8 cellular contexts compared by ENCODE assay signal in genomic region chr19:12939292-12939606, GRCh38. TPM values are rescaled to one million over a fixed set of nuclear protein-coding genes. Genes with fewer than 3 reads are reported as not detected.
A peak's percentile ranks its signal among the peaks of the same experiment; 100 is the strongest.
DNase-seq lines count a peak whose midpoint lies in the region; ATAC-seq, FAIRE-seq and TF ChIP-seq lines count a peak whose summit lies in the region.

No MANE protein-coding gene starts in this region.

- no peaks in the 10 kb centered on the region for H3K9me1 ChIP-seq in endothelial cell of umbilical vein (replicated peaks; ENCODE audit: control insufficient read depth, extremely low read depth, insufficient read depth, low read length)

- H3K36me3 Mint-ChIP-seq in WTC11: peaks cover 58% of the 10 kb centered on the region
- peaks cover 5 to 55% (median 16%) of the 10 kb centered on the region in 3 donors for H3K36me3 Mint-ChIP-seq in naive thymus-derived CD8-positive, alpha-beta T cell

- H3K4me2 ChIP-seq in GM23248 (ENCODE audit: unreplicated experiment): peak overlapping the region; percentile 92
- H3K4me2 ChIP-seq in endothelial cell of umbilical vein (ENCODE audit: insufficient read depth, low read length): peak overlapping the region; percentile 64

- H2AFZ ChIP-seq in GM23248 (no peak overlapping the region), endothelial cell of umbilical vein (ENCODE audit: low read depth, low read length) (no peak overlapping the region)

- H3K9me2 ChIP-seq in GM23248 (ENCODE audit: insufficient read depth): no peaks in the 10 kb centered on the region

- no peak for TF ChIP-seq CTCF in WTC11 (IDR thresholded peaks at IDR 0.05)
- TF ChIP-seq CTCF in endothelial cell of umbilical vein (IDR thresholded peaks at IDR 0.05; ENCODE audit: extremely low read depth in 1 of 2, insufficient read depth in 1 of 2, low read depth in 1 of 2, low read length in 2 of 2): no peak

- DNase-seq in GM23248 (peak; percentile 90), WTC11 (ENCODE audit: low spot score) (no peak), endothelial cell of umbilical vein (ENCODE audit: low read depth, low spot score) (no peak), iPS-NIHi7 (ENCODE audit: extremely low spot score) (no peak), sciatic nerve (ENCODE audit: low spot score) (no peak), HuH-7.5 (ENCODE audit: low spot score) (no peak)
- peak in 1 of 10 donors; percentile 34 for DNase-seq in naive thymus-derived CD8-positive, alpha-beta T cell

- intact Hi-C loops in endothelial cell of umbilical vein (cut with micrococcal nuclease): loop anchor here (2.0 to 10.0 kb wide), 2 partner anchors 48 to 154 kb away; partner anchors contain the start of gene GCDH
- intact Hi-C loops in sciatic nerve (cut with DNase I): no loop called here

- H3K36me3 ChIP-seq in GM23248 (ENCODE audit: low read depth) (peaks cover 38% of the 10 kb centered on the region), endothelial cell of umbilical vein (ENCODE audit: control insufficient read depth in 2 of 2, extremely low read depth in 1 of 2, insufficient read depth in 2 of 2, low read length in 2 of 2) (peaks cover 18 to 39% of the 10 kb centered on the region in 2 experiments)

- H4K20me1 ChIP-seq in GM23248 (ENCODE audit: insufficient read depth) (0 out of 2 replicates have a peak, but pooled peaks cover 6% of the 10 kb centered on the region), endothelial cell of umbilical vein (replicated peaks; ENCODE audit: control insufficient read depth, extremely low read depth, insufficient read depth, low read length) (no peaks in the 10 kb centered on the region)

- in situ Hi-C loops in GM23248 (cut with MboI): no loop called here

- CTCF ChIA-PET in WTC11 (lab: Charles Lee): no interaction called here
- CTCF ChIA-PET in endothelial cell of umbilical vein (lab: Charles Lee): interaction anchor here (1.0 kb wide), 1 partner anchor 24 kb away, joined by 3 read pairs; no protein-coding TSS in a partner anchor

- no peaks in the 10 kb centered on the region; the same call in 1 of the 2 replicates for H3K27me3 Mint-ChIP-seq in WTC11 (ENCODE audit: low read depth)
- no peaks in the 10 kb centered on the region for H3K27me3 Mint-ChIP-seq in naive thymus-derived CD8-positive, alpha-beta T cell

- POLR2A ChIA-PET in WTC11 (lab: Charles Lee) (no interaction called here), endothelial cell of umbilical vein (lab: Charles Lee) (no interaction called here)
- POLR2A ChIA-PET in naive thymus-derived CD8-positive, alpha-beta T cell (lab: Charles Lee): interaction anchor here (0.8 to 3.3 kb wide), 7 partner anchors 8 to 161 kb away, joined by 3 to 56 read pairs (median 7); partner anchors contain the start of genes GADD45GIP1, GCDH, KLF1 and SYCE2

- H3K27me3 ChIP-seq in GM23248 (replicated peaks; ENCODE audit: insufficient read depth) (no peaks in the 10 kb centered on the region), endothelial cell of umbilical vein (ENCODE audit: control insufficient read depth in 2 of 2, insufficient read depth in 2 of 2, low read length in 2 of 2) (no peaks in the 10 kb centered on the region)

- ATAC-seq in WTC11 (no peak), sciatic nerve (no peak), GM21360 (IDR thresholded peaks at IDR 0.05; ENCODE audit: unreplicated experiment) (no peak)
- ATAC-seq in naive thymus-derived CD8-positive, alpha-beta T cell: no peak

- H3K27ac Mint-ChIP-seq in WTC11: peak overlapping the region; percentile 90
- peak overlapping the region; percentile 94 to 99 (median 96) for H3K27ac Mint-ChIP-seq in naive thymus-derived CD8-positive, alpha-beta T cell

- H3K9ac ChIP-seq in GM23248: peak overlapping the region; percentile 97
- peak overlapping the region; percentile 95 for H3K9ac ChIP-seq in endothelial cell of umbilical vein (replicated peaks; ENCODE audit: extremely low read depth, insufficient read depth, low read length)

- H3F3A ChIP-seq in GM23248 (ENCODE audit: insufficient read depth): peaks cover 46% of the 10 kb centered on the region

- TF ChIP-seq POLR2A in endothelial cell of umbilical vein (IDR thresholded peaks at IDR 0.05; ENCODE audit: low read depth, low read length): no peak

- H3K4me3 Mint-ChIP-seq in WTC11: peak overlapping the region; percentile 99
- H3K4me3 Mint-ChIP-seq in naive thymus-derived CD8-positive, alpha-beta T cell: peak overlapping the region; percentile 97 to 100 (median 98)

- H3K9me3 ChIP-seq in GM23248 (ENCODE audit: low read depth) (no peaks in the 10 kb centered on the region), endothelial cell of umbilical vein (replicated peaks; ENCODE audit: control insufficient read depth, insufficient read depth, low read length) (no peaks in the 10 kb centered on the region)

- H3K9me3 Mint-ChIP-seq in WTC11: no peaks in the 10 kb centered on the region
- H3K9me3 Mint-ChIP-seq in naive thymus-derived CD8-positive, alpha-beta T cell: no peaks in the 10 kb centered on the region

- peaks cover 17% of the 10 kb centered on the region for H3K4me1 ChIP-seq in GM23248 (ENCODE audit: insufficient read depth)
- H3K4me1 ChIP-seq in endothelial cell of umbilical vein (ENCODE audit: control insufficient read depth, extremely low read depth, insufficient read depth, low read length): peaks cover 25% of the 10 kb centered on the region

- WGBS in GM23248 (ENCODE audit: low coverage in 1 of 2, low lambda C conversion rate in 2 of 2, missing lambda C conversion rate in 2 of 2), 2 experiments: 1% methylated on average over 15 of the region's 15 CpGs

- peak; percentile 56 for FAIRE-seq in endothelial cell of umbilical vein (lab: Jason Lieb, UNC)

- no TSS peak for BruUV-seq in endothelial cell of umbilical vein (replicated peaks; lab: Mats Ljungman, UMichigan)

- H3K4me1 Mint-ChIP-seq in WTC11: peaks cover 30% of the 10 kb centered on the region
- H3K4me1 Mint-ChIP-seq in naive thymus-derived CD8-positive, alpha-beta T cell: peaks cover 27 to 70% (median 61%) of the 10 kb centered on the region in 4 donors

- peak overlapping the region; percentile 90 for H3K4me3 ChIP-seq in GM23248
- peak overlapping the region; percentile 75 to 98 (median 93) for H3K4me3 ChIP-seq in endothelial cell of umbilical vein (replicated peaks in 1 of 3; ENCODE audit: insufficient read depth in 1 of 3, low read depth in 1 of 3, low read length in 3 of 3)

- H3K79me2 ChIP-seq in GM23248 (ENCODE audit: insufficient read depth): peaks cover 53% of the 10 kb centered on the region
- peaks cover 42% of the 10 kb centered on the region for H3K79me2 ChIP-seq in endothelial cell of umbilical vein (ENCODE audit: control insufficient read depth, insufficient read depth, low read length)

- dilution Hi-C loops in endothelial cell of umbilical vein (cut with MboI; ENCODE audit: extremely low pct_ligation_motif_present, low sequenced_read_pairs): no loop called here

- H3K27ac ChIP-seq in GM23248 (peak overlapping the region; percentile 81), endothelial cell of umbilical vein (ENCODE audit: insufficient read depth, low read depth, low read length) (peak overlapping the region; percentile 66)

RNA-seq across cellular contexts. Expression of gene CALR, which starts 0.8 kb away (rescaled TPM):
- total RNA-seq in GM23248 (2014; rRNA removed; shearing (Covaris generic)): 1,238 and 1,432 TPM in 2 replicates
- polyA plus RNA-seq in GM23248 (2016; fragmentation: Nextera tagmentation; extraction: Ambion mirVana) (1,015 and 1,067 TPM in 2 replicates), endothelial cell of umbilical vein (1,135 and 1,206 TPM in 2 replicates)
- total RNA-seq in WTC11 (2021) (977 to 1,088 TPM (median 978 TPM) in 3 replicates), endothelial cell of umbilical vein (1,614 and 1,636 TPM in 2 replicates), sciatic nerve (454 TPM)
- polyA plus RNA-seq in endothelial cell of umbilical vein (2011; cell fraction: cytosol; rRNA removed): 1,348 and 1,456 TPM in 2 replicates
- polyA plus RNA-seq in endothelial cell of umbilical vein (2011; cell fraction: nucleus; rRNA removed): 981 and 1,182 TPM in 2 replicates
- 1,660 and 1,676 TPM in 2 replicates for polyA plus RNA-seq in endothelial cell of umbilical vein (2012)
- 1,615 and 1,696 TPM in 2 replicates for polyA minus RNA-seq in endothelial cell of umbilical vein
- polyA minus RNA-seq in endothelial cell of umbilical vein (2011; cell fraction: cytosol; rRNA and poly(A)+ RNA removed): 411 TPM
- polyA minus RNA-seq in endothelial cell of umbilical vein (2011; cell fraction: nucleus; rRNA and poly(A)+ RNA removed): 416 and 482 TPM in 2 replicates
- 100 to 1,000 TPM; 448 to 463 TPM for total RNA-seq in naive thymus-derived CD8-positive, alpha-beta T cell
- polyA plus RNA-seq in naive thymus-derived CD8-positive, alpha-beta T cell: 100 to 1,000 TPM; 135 to 190 (median 165) TPM

RNA-seq across cellular contexts. Expression of gene FARSA, which starts 5.7 kb away (rescaled TPM):
- total RNA-seq in GM23248 (2014; rRNA removed; shearing (Covaris generic)): 33.5 and 39.2 TPM in 2 replicates
- polyA plus RNA-seq in GM23248 (2016; fragmentation: Nextera tagmentation; extraction: Ambion mirVana) (79.9 and 83.4 TPM in 2 replicates), endothelial cell of umbilical vein (51.8 and 55.3 TPM in 2 replicates)
- total RNA-seq in WTC11 (2021) (103 to 108 TPM (median 106 TPM) in 3 replicates), endothelial cell of umbilical vein (71.4 and 77.4 TPM in 2 replicates), sciatic nerve (33.7 TPM)
- polyA plus RNA-seq in endothelial cell of umbilical vein (2011; cell fraction: cytosol; rRNA removed): 37.9 TPM in 2 replicates
- 51.3 and 55.0 TPM in 2 replicates for polyA plus RNA-seq in endothelial cell of umbilical vein (2011; cell fraction: nucleus; rRNA removed)
- polyA plus RNA-seq in endothelial cell of umbilical vein (2012): 76.1 and 80.0 TPM in 2 replicates
- 20.2 and 25.8 TPM in 2 replicates for polyA minus RNA-seq in endothelial cell of umbilical vein
- polyA minus RNA-seq in endothelial cell of umbilical vein (2011; cell fraction: cytosol; rRNA and poly(A)+ RNA removed): 45.1 TPM
- 13.2 and 13.5 TPM in 2 replicates for polyA minus RNA-seq in endothelial cell of umbilical vein (2011; cell fraction: nucleus; rRNA and poly(A)+ RNA removed)
- total RNA-seq in naive thymus-derived CD8-positive, alpha-beta T cell: 10 to 100 TPM; 54.6 to 60.5 TPM
- 10 to 100 TPM; 49.8 to 87.7 (median 63.6) TPM for polyA plus RNA-seq in naive thymus-derived CD8-positive, alpha-beta T cell

RNA-seq across cellular contexts. Expression of gene RAD23A, which starts 6.4 kb away (rescaled TPM):
- 88.5 and 107 TPM in 2 replicates for total RNA-seq in GM23248 (2014; rRNA removed; shearing (Covaris generic))
- polyA plus RNA-seq in GM23248 (2016; fragmentation: Nextera tagmentation; extraction: Ambion mirVana): 177 and 182 TPM in 2 replicates
- total RNA-seq in WTC11 (2021): 84.3 to 96.6 TPM (median 96.2 TPM) in 3 replicates
- total RNA-seq in endothelial cell of umbilical vein: 96.7 and 102 TPM in 2 replicates
- 66.9 and 71.2 TPM in 2 replicates for polyA plus RNA-seq in endothelial cell of umbilical vein
- 67.1 and 82.8 TPM in 2 replicates for polyA plus RNA-seq in endothelial cell of umbilical vein (2011; cell fraction: cytosol; rRNA removed)
- 79.0 and 87.6 TPM in 2 replicates for polyA plus RNA-seq in endothelial cell of umbilical vein (2011; cell fraction: nucleus; rRNA removed)
- polyA plus RNA-seq in endothelial cell of umbilical vein (2012): 89.8 and 109 TPM in 2 replicates
- 42.7 and 47.6 TPM in 2 replicates for polyA minus RNA-seq in endothelial cell of umbilical vein
- polyA minus RNA-seq in endothelial cell of umbilical vein (2011; cell fraction: cytosol; rRNA and poly(A)+ RNA removed): 129 TPM
- polyA minus RNA-seq in endothelial cell of umbilical vein (2011; cell fraction: nucleus; rRNA and poly(A)+ RNA removed): 21.8 and 27.3 TPM in 2 replicates
- 100 to 1,000 TPM; 117 to 125 TPM for total RNA-seq in naive thymus-derived CD8-positive, alpha-beta T cell
- 100 to 1,000 TPM in 2 of 3 donors, 10 to 100 TPM in 1; 78.0 to 114 (median 102) TPM for polyA plus RNA-seq in naive thymus-derived CD8-positive, alpha-beta T cell
- 102 TPM for total RNA-seq in sciatic nerve

RNA-seq across cellular contexts. Expression of gene GADD45GIP1, which starts 17.8 kb away (rescaled TPM):
- 41.6 and 48.4 TPM in 2 replicates for total RNA-seq in GM23248 (2014; rRNA removed; shearing (Covaris generic))
- polyA plus RNA-seq in GM23248 (2016; fragmentation: Nextera tagmentation; extraction: Ambion mirVana) (132 and 136 TPM in 2 replicates), endothelial cell of umbilical vein (38.3 and 46.3 TPM in 2 replicates)
- total RNA-seq in WTC11 (2021) (54.4 to 57.9 TPM (median 56.1 TPM) in 3 replicates), endothelial cell of umbilical vein (32.8 and 36.5 TPM in 2 replicates), sciatic nerve (13.7 TPM)
- polyA plus RNA-seq in endothelial cell of umbilical vein (2011; cell fraction: cytosol; rRNA removed): 27.7 and 48.4 TPM in 2 replicates
- polyA plus RNA-seq in endothelial cell of umbilical vein (2011; cell fraction: nucleus; rRNA removed): 13.5 and 15.3 TPM in 2 replicates
- 30.7 and 40.3 TPM in 2 replicates for polyA plus RNA-seq in endothelial cell of umbilical vein (2012)
- polyA minus RNA-seq in endothelial cell of umbilical vein: 7.2 and 9.6 TPM in 2 replicates
- polyA minus RNA-seq in endothelial cell of umbilical vein (2011; cell fraction: cytosol; rRNA and poly(A)+ RNA removed): 32.0 TPM
- 2.3 and 4.1 TPM in 2 replicates for polyA minus RNA-seq in endothelial cell of umbilical vein (2011; cell fraction: nucleus; rRNA and poly(A)+ RNA removed)
- 10 to 100 TPM; 17.3 to 17.8 TPM for total RNA-seq in naive thymus-derived CD8-positive, alpha-beta T cell
- polyA plus RNA-seq in naive thymus-derived CD8-positive, alpha-beta T cell: 10 to 100 TPM; 59.4 to 65.1 (median 64.7) TPM

RNA-seq across cellular contexts. Expression of gene SYCE2, which starts 20.2 kb away (rescaled TPM):
- total RNA-seq in GM23248 (2014; rRNA removed; shearing (Covaris generic)): 0.25 TPM in 1 of 2 replicates, not detected in the other
- 0.49 and 0.56 TPM in 2 replicates for polyA plus RNA-seq in GM23248 (2016; fragmentation: Nextera tagmentation; extraction: Ambion mirVana)
- total RNA-seq in WTC11 (2021): 1.1 to 2.2 TPM (median 1.9 TPM) in 3 replicates
- total RNA-seq in endothelial cell of umbilical vein: 0.27 TPM in 1 of 2 replicates, not detected in the other
- polyA plus RNA-seq in endothelial cell of umbilical vein: 0.16 and 0.25 TPM in 2 replicates
- 0.31 and 0.34 TPM in 2 replicates for polyA plus RNA-seq in endothelial cell of umbilical vein (2011; cell fraction: cytosol; rRNA removed)
- polyA plus RNA-seq in endothelial cell of umbilical vein (2011; cell fraction: nucleus; rRNA removed): 0.15 and 0.21 TPM in 2 replicates
- polyA plus RNA-seq in endothelial cell of umbilical vein (2012): 0.23 and 0.71 TPM in 2 replicates
- polyA minus RNA-seq in endothelial cell of umbilical vein: not detected in 2 replicates
- polyA minus RNA-seq in endothelial cell of umbilical vein (2011; cell fraction: cytosol; rRNA and poly(A)+ RNA removed): not detected
- polyA minus RNA-seq in endothelial cell of umbilical vein (2011; cell fraction: nucleus; rRNA and poly(A)+ RNA removed): not detected in 2 replicates
- total RNA-seq in naive thymus-derived CD8-positive, alpha-beta T cell: 1 to 10 TPM in 1 of 2 experiments, not detected in 1; 1.8 TPM
- polyA plus RNA-seq in naive thymus-derived CD8-positive, alpha-beta T cell: not detected
- total RNA-seq in sciatic nerve: not detected
